In the genomic region with DNA sequence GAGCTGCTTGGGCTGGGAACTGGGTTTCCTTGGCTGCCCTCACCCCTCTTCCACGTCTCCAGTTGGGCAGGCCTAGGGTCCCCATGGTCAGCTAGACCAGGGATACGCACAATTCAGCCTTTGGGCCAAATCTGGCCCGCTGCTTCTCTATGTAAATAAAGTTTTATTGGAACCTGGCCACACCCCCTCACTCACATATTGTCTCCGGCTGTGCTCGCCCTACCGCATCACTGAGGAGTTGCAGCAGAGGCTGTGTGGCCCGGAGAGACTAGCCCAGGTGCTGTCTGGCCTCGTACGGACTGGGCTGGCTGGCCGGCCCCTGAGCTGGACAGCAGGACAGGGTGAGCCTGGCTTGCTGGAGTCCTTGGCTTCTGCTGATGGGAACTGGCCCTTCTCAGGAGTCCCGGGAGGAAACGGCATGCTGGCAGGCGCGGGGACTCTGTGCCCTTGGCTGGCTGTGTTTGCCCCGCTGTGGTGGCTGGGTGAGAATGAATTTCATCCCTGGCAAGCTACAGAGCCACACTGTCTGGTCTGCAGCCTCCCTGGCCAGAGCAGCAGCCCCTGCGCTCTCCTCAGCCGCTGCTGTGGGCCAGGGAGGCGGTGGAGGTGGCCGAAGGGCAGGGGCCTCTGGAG, we compare ENCODE assay signal across 19 cellular contexts.
"Had no signal": no experiment of that assay in that cellular context is flagged by ENCODE, and none has a peak within 500 bp of the region (broad histone marks: within the 10 kb centered on the region; RNA-seq: fewer than 3 reads in every experiment).

No MANE protein-coding gene starts in this region.

- H3K4me1 ChIP-seq: esophagus squamous epithelium, gastrocnemius medialis, left lung, upper lobe of right lung had no signal

- H3K27me3 ChIP-seq: thyroid gland had no signal

- ATAC-seq: activated T-cell treated with anti-CD3 and anti-CD28 coated beads, Interleukin-2, amount 50 U/mL, for 72 hours; gastrocnemius medialis; left lung; naive thymus-derived CD4-positive, alpha-beta T cell; stimulated activated naive CD8-positive, alpha-beta T cell treated with anti-CD3 and anti-CD28 coated beads, Interleukin-15, Interleukin-2, amounts not matched to agents 100 U/mL and 50 U/mL, for 24 hours; upper lobe of right lung had no signal

- H3K27ac ChIP-seq: esophagus squamous epithelium, gastrocnemius medialis, left lung, spleen, thyroid gland, upper lobe of right lung had no signal

- H3K36me3 ChIP-seq: esophagus squamous epithelium, gastrocnemius medialis, left lung, spleen, thyroid gland, upper lobe of right lung had no signal

- DNase-seq: activated CD4-positive, alpha-beta memory T cell treated with anti-CD3 and anti-CD28 coated beads, Interleukin-2, amount 10 ng/mL, durations not matched to agents 7 days and 5 days; activated CD4-positive, alpha-beta T cell treated with anti-CD3 and anti-CD28 coated beads, Interleukin-2, amount 10 ng/mL, durations not matched to agents 24 days and 14 days; activated effector memory CD4-positive, alpha-beta T cell treated with Interleukin-2 at 50 U/mL for 16 hours; activated naive CD4-positive, alpha-beta T cell treated with anti-CD3 and anti-CD28 coated beads, Interleukin-2, amount 10 ng/mL, durations not matched to agents 7 days and 5 days; activated T-cell treated with anti-CD3 and anti-CD28 coated beads, Interleukin-2, amount 50 U/mL, for 72 hours; cortex of kidney; endodermal cell; esophagus squamous epithelium; gastrocnemius medialis; hippocampal formation; kidney glomerular epithelial cell; left lung; naive thymus-derived CD4-positive, alpha-beta T cell; spleen; stimulated activated CD4-positive, alpha-beta T cell treated with anti-CD3 and anti-CD28 coated beads, Interleukin-4, amount 100 ng/mL, for 24 hours; stimulated activated naive CD8-positive, alpha-beta T cell treated with anti-CD3 and anti-CD28 coated beads, Interleukin-15, Interleukin-2, amounts not matched to agents 100 U/mL and 50 U/mL, for 24 hours; thyroid gland; upper lobe of right lung had no signal

- H3K4me3 ChIP-seq: esophagus squamous epithelium, gastrocnemius medialis, left lung, lung, spleen, thyroid gland, upper lobe of right lung had no signal

- H3K9me3 ChIP-seq: esophagus squamous epithelium, gastrocnemius medialis, left lung, spleen, thyroid gland, upper lobe of right lung had no signal
